Comparison of ENCODE assay signal across 1 cellular context in the genomic region with DNA sequence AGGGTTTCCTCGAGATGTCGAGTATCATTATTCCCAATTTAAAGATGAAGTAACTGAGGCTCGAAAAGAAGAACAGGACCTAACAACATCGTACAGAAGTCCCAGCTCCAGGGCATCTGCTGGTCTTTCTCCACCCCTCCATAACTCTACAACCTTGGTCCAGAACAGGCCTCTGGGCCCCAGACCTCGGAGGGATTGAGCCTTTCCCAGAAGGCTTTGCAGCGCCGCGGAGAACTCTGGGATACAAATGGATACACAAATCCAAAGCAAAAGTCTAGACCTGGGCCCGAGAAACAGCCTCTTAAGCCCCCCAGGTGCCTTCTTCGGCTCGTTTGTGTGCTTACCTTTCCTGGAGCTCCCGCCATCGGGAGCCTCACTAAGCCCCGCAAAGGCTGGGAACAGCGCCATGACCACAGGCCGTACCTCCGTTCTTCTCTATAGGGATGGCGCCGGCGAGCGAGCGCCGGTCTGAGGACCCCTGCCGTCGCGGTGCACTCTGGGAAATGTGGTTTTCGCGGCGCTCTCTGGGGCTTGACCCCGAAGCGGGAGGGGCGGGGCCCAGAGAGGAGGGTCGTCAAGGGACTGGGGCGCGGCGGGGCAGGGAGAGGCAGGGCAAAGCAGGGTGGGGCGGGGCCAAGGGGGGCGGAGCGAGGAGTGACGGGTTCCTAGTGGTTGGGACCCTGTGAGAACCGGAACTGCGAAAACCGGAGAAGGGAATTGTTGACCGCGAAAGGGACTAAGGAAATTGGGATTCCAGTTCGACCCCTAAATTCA.
A peak's percentile ranks its signal among the peaks of the same experiment; 100 is the strongest.
TF ChIP-seq lines count a peak whose summit lies in the region.

Gene NRDE2, minus strand, starts transcription at position 445 of the 774 bp plus-strand sequence. Its CDS starts 37 bp downstream, at position 408.

TF ChIP-seq in HepG2, 621 proteins besides CTCF, POLR2A, EP300 and RAD21 (continued from another document and continues in another):
- TF ChIP-seq, protein P1, sequence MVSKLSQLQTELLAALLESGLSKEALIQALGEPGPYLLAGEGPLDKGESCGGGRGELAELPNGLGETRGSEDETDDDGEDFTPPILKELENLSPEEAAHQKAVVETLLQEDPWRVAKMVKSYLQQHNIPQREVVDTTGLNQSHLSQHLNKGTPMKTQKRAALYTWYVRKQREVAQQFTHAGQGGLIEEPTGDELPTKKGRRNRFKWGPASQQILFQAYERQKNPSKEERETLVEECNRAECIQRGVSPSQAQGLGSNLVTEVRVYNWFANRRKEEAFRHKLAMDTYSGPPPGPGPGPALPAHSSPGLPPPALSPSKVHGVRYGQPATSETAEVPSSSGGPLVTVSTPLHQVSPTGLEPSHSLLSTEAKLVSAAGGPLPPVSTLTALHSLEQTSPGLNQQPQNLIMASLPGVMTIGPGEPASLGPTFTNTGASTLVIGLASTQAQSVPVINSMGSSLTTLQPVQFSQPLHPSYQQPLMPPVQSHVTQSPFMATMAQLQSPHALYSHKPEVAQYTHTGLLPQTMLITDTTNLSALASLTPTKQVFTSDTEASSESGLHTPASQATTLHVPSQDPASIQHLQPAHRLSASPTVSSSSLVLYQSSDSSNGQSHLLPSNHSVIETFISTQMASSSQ (IDR thresholded peaks at IDR 0.05; ENCODE audit: low read depth): no peak
- TF ChIP-seq, protein P1 (CRISPR knock-in tag; IDR thresholded peaks at IDR 0.05; ENCODE audit: borderline replicate concordance): no peak; the same call in 1 of the 2 replicates
- 0 out of 2 replicates have a peak, but pooled peaks have one; percentile 22 for TF ChIP-seq ELF3 (CRISPR knock-in tag; IDR thresholded peaks at IDR 0.05)
- peak; percentile 49; the same call in 1 of the 2 replicates for TF ChIP-seq YEATS4 (CRISPR knock-in tag; IDR thresholded peaks at IDR 0.05; ENCODE audit: borderline replicate concordance)
- no peak for TF ChIP-seq ZNF562 (CRISPR knock-in tag; IDR thresholded peaks at IDR 0.05; ENCODE audit: borderline replicate concordance)
- TF ChIP-seq, protein P2, sequence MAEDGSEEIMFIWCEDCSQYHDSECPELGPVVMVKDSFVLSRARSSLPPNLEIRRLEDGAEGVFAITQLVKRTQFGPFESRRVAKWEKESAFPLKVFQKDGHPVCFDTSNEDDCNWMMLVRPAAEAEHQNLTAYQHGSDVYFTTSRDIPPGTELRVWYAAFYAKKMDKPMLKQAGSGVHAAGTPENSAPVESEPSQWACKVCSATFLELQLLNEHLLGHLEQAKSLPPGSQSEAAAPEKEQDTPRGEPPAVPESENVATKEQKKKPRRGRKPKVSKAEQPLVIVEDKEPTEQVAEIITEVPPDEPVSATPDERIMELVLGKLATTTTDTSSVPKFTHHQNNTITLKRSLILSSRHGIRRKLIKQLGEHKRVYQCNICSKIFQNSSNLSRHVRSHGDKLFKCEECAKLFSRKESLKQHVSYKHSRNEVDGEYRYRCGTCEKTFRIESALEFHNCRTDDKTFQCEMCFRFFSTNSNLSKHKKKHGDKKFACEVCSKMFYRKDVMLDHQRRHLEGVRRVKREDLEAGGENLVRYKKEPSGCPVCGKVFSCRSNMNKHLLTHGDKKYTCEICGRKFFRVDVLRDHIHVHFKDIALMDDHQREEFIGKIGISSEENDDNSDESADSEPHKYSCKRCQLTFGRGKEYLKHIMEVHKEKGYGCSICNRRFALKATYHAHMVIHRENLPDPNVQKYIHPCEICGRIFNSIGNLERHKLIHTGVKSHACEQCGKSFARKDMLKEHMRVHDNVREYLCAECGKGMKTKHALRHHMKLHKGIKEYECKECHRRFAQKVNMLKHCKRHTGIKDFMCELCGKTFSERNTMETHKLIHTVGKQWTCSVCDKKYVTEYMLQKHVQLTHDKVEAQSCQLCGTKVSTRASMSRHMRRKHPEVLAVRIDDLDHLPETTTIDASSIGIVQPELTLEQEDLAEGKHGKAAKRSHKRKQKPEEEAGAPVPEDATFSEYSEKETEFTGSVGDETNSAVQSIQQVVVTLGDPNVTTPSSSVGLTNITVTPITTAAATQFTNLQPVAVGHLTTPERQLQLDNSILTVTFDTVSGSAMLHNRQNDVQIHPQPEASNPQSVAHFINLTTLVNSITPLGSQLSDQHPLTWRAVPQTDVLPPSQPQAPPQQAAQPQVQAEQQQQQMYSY (CRISPR knock-in tag; IDR thresholded peaks at IDR 0.05): no peak
- TF ChIP-seq, protein P3, sequence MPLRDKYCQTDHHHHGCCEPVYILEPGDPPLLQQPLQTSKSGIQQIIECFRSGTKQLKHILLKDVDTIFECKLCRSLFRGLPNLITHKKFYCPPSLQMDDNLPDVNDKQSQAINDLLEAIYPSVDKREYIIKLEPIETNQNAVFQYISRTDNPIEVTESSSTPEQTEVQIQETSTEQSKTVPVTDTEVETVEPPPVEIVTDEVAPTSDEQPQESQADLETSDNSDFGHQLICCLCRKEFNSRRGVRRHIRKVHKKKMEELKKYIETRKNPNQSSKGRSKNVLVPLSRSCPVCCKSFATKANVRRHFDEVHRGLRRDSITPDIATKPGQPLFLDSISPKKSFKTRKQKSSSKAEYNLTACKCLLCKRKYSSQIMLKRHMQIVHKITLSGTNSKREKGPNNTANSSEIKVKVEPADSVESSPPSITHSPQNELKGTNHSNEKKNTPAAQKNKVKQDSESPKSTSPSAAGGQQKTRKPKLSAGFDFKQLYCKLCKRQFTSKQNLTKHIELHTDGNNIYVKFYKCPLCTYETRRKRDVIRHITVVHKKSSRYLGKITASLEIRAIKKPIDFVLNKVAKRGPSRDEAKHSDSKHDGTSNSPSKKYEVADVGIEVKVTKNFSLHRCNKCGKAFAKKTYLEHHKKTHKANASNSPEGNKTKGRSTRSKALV (CRISPR knock-in tag; IDR thresholded peaks at IDR 0.05): no peak
- TF ChIP-seq ETV5 (CRISPR knock-in tag; IDR thresholded peaks at IDR 0.05; ENCODE audit: borderline replicate concordance): peak; percentile 41; the same call in 1 of the 2 replicates
- TF ChIP-seq, protein P4, sequence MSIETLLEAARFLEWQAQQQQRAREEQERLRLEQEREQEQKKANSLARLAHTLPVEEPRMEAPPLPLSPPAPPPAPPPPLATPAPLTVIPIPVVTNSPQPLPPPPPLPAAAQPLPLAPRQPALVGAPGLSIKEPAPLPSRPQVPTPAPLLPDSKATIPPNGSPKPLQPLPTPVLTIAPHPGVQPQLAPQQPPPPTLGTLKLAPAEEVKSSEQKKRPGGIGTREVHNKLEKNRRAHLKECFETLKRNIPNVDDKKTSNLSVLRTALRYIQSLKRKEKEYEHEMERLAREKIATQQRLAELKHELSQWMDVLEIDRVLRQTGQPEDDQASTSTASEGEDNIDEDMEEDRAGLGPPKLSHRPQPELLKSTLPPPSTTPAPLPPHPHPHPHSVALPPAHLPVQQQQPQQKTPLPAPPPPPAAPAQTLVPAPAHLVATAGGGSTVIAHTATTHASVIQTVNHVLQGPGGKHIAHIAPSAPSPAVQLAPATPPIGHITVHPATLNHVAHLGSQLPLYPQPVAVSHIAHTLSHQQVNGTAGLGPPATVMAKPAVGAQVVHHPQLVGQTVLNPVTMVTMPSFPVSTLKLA (IDR thresholded peaks at IDR 0.05): no peak
- no peak for TF ChIP-seq KLF11 (CRISPR knock-in tag; IDR thresholded peaks at IDR 0.05)
- TF ChIP-seq ATF7 (IDR thresholded peaks at IDR 0.05): no peak
- no peak for TF ChIP-seq ATF7 (CRISPR knock-in tag; IDR thresholded peaks at IDR 0.05)
- TF ChIP-seq CREM (IDR thresholded peaks at IDR 0.05): peak; percentile 91
- no peak for TF ChIP-seq CREM (CRISPR knock-in tag; IDR thresholded peaks at IDR 0.05)
- TF ChIP-seq, protein P5, sequence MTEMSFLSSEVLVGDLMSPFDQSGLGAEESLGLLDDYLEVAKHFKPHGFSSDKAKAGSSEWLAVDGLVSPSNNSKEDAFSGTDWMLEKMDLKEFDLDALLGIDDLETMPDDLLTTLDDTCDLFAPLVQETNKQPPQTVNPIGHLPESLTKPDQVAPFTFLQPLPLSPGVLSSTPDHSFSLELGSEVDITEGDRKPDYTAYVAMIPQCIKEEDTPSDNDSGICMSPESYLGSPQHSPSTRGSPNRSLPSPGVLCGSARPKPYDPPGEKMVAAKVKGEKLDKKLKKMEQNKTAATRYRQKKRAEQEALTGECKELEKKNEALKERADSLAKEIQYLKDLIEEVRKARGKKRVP (CRISPR knock-in tag; IDR thresholded peaks at IDR 0.05): no peak
- TF ChIP-seq ZNF549 (CRISPR knock-in tag; IDR thresholded peaks at IDR 0.05): no peak
- TF ChIP-seq MAF1 (CRISPR knock-in tag; IDR thresholded peaks at IDR 0.05; ENCODE audit: borderline replicate concordance): 0 out of 2 replicates have a peak, but pooled peaks have one; percentile 24
- TF ChIP-seq ZNF691 (CRISPR knock-in tag; IDR thresholded peaks at IDR 0.05; ENCODE audit: borderline replicate concordance, low read depth): peak; percentile 52; the same call in 1 of the 2 replicates
- TF ChIP-seq, protein P6, sequence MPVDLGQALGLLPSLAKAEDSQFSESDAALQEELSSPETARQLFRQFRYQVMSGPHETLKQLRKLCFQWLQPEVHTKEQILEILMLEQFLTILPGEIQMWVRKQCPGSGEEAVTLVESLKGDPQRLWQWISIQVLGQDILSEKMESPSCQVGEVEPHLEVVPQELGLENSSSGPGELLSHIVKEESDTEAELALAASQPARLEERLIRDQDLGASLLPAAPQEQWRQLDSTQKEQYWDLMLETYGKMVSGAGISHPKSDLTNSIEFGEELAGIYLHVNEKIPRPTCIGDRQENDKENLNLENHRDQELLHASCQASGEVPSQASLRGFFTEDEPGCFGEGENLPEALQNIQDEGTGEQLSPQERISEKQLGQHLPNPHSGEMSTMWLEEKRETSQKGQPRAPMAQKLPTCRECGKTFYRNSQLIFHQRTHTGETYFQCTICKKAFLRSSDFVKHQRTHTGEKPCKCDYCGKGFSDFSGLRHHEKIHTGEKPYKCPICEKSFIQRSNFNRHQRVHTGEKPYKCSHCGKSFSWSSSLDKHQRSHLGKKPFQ (CRISPR knock-in tag; IDR thresholded peaks at IDR 0.05; ENCODE audit: insufficient replicate concordance): no peak
- TF ChIP-seq ZNF839 (CRISPR knock-in tag; IDR thresholded peaks at IDR 0.05; ENCODE audit: borderline replicate concordance): no peak
- no peak for TF ChIP-seq AHR (CRISPR knock-in tag; IDR thresholded peaks at IDR 0.05)
- no peak for TF ChIP-seq CHCHD3 (CRISPR knock-in tag; IDR thresholded peaks at IDR 0.05)
- TF ChIP-seq ZFP36L2 (CRISPR knock-in tag; IDR thresholded peaks at IDR 0.05): no peak
- no peak for TF ChIP-seq ZBED4 (CRISPR knock-in tag; IDR thresholded peaks at IDR 0.05; ENCODE audit: borderline replicate concordance)
- no peak for TF ChIP-seq ZNF546 (CRISPR knock-in tag; conservative IDR thresholded peaks at IDR 0.05)
- no peak for TF ChIP-seq ZBTB42 (CRISPR knock-in tag; IDR thresholded peaks at IDR 0.05)
- no peak for TF ChIP-seq NFKBIZ (CRISPR knock-in tag; IDR thresholded peaks at IDR 0.05)
- peak; percentile 63 for TF ChIP-seq MED1 (CRISPR knock-in tag; IDR thresholded peaks at IDR 0.05)
- 0 out of 2 replicates have a peak, but pooled peaks have one; percentile 43 for TF ChIP-seq CBFB (CRISPR knock-in tag; IDR thresholded peaks at IDR 0.05)
- 0 out of 2 replicates have a peak, but pooled peaks have one; percentile 67 for TF ChIP-seq ZNF431 (CRISPR knock-in tag; IDR thresholded peaks at IDR 0.05; ENCODE audit: borderline replicate concordance, low read depth)
- TF ChIP-seq ZNF205 (CRISPR knock-in tag; IDR thresholded peaks at IDR 0.05): no peak
- no peak for TF ChIP-seq ZNF749 (CRISPR knock-in tag; IDR thresholded peaks at IDR 0.05; ENCODE audit: borderline replicate concordance)
